Comparison of ENCODE assay signal across 11 cellular contexts in genomic region chr14:34318014-34318413, GRCh38.
"Had no signal": no experiment of that assay in that cellular context is flagged by ENCODE, and none has a peak within 500 bp of the region (broad histone marks: within the 10 kb centered on the region; RNA-seq: fewer than 3 reads in every experiment).

No MANE protein-coding gene starts in this region.

- H3K9me3 ChIP-seq: HAP-1 had no signal

- H3K4me2 ChIP-seq: GM23338 had no signal

- H3K4me1 ChIP-seq: HAP-1 had no signal

- FAIRE-seq: H1, H54 had no signal

- H3K9ac ChIP-seq: GM23248 had no signal

- H3K36me3 ChIP-seq: HAP-1 had no signal

- ATAC-seq: GM23338, HCT116 had no signal

- DNase-seq: GM23248, GOT3, H7, H9, HCEC 1CT, HFFc6 had no signal

- H3K4me3 ChIP-seq: GM23248, GM23338, HAP-1 had no signal

- H2AFZ ChIP-seq: GM23248, GM23338 had no signal

- H3K27ac ChIP-seq: GM23248 had no signal
